In genomic region chr6:148907573-148907972, GRCh38 we compare ENCODE assay signal across 33 cellular contexts.
DNase-seq lines count a peak whose midpoint lies in the region; ATAC-seq and TF ChIP-seq lines count a peak whose summit lies in the region.
"Had no signal": no experiment of that assay in that cellular context is flagged by ENCODE, and none has a peak within 500 bp of the region (broad histone marks: within the 10 kb centered on the region; RNA-seq: fewer than 3 reads in every experiment).

No MANE protein-coding gene starts in this region.

- no peaks in the 10 kb centered on the region for H3K4me1 ChIP-seq in trophoblast cell (ENCODE audit: control insufficient read depth in 1 of 2, insufficient read depth in 2 of 2, low read length in 2 of 2)
- H3K4me1 ChIP-seq: gastrocnemius medialis, lower lobe of right lung, prostate gland, right lobe of liver, SJCRH30, spleen, stomach, thyroid gland had no signal

- H3K4me3 ChIP-seq in GM06990 (replicated peaks; ENCODE audit: low read depth, low read length) = no peak overlapping the region
- no peak overlapping the region for H3K4me3 ChIP-seq in trophoblast cell (ENCODE audit: low read depth, low read length)
- H3K4me3 ChIP-seq: gastrocnemius medialis, lower lobe of right lung, prostate gland, right lobe of liver, SJCRH30, spleen, stomach, thyroid gland had no signal

- no peaks in the 10 kb centered on the region for H3K79me2 ChIP-seq in trophoblast cell (ENCODE audit: control insufficient read depth, insufficient read depth, low read length, poor library complexity)

- no peak overlapping the region for H3K9ac ChIP-seq in trophoblast cell (ENCODE audit: low read length)

- H2BK5ac ChIP-seq in trophoblast cell (ENCODE audit: low read depth, low read length, poor library complexity) = no peak overlapping the region

- H3K4me2 ChIP-seq in trophoblast cell (ENCODE audit: low read length) = no peak overlapping the region

- no peak overlapping the region for H3K14ac ChIP-seq in trophoblast cell (ENCODE audit: low read length)

- H4K91ac ChIP-seq in trophoblast cell (ENCODE audit: low read depth, low read length) = no peak overlapping the region

- H2BK120ac ChIP-seq in trophoblast cell (ENCODE audit: insufficient read depth, low read length, poor library complexity) = no peak overlapping the region

- no CpG with 5 or more reads among the region's 4 CpGs for WGBS in trophoblast cell (ENCODE audit: extremely low coverage, insufficient coverage, insufficient read length)

- no peak overlapping the region for H3K4ac ChIP-seq in trophoblast cell (ENCODE audit: low read depth, low read length)

- ATAC-seq in GM18502 (IDR thresholded peaks at IDR 0.05; ENCODE audit: poor library complexity, unreplicated experiment) (peak; percentile 66), HG02571 (IDR thresholded peaks at IDR 0.05; ENCODE audit: unreplicated experiment) (peak; percentile 72), HG03460 (IDR thresholded peaks at IDR 0.05; ENCODE audit: unreplicated experiment) (peak; percentile 74), GM21619 (IDR thresholded peaks at IDR 0.05; ENCODE audit: unreplicated experiment) (no peak)
- ATAC-seq: gastrocnemius medialis; lower lobe of right lung; natural killer cell treated with Interleukin-12 subunit alpha and Interleukin-12 subunit beta and Interleukin-15 and Interleukin-18, amount 100 ng/mL, for 72 hours; right lobe of liver had no signal

- no peaks in the 10 kb centered on the region for H3K36me3 ChIP-seq in GM06990 (ENCODE audit: control insufficient read depth, insufficient read depth, low read length)
- no peaks in the 10 kb centered on the region for H3K36me3 ChIP-seq in trophoblast cell (ENCODE audit: control insufficient read depth in 1 of 2, insufficient read depth in 2 of 2, low read length in 2 of 2)
- H3K36me3 ChIP-seq: gastrocnemius medialis, lower lobe of right lung, prostate gland, right lobe of liver, SJCRH30, spleen, stomach, thyroid gland had no signal

- DNase-seq in GM06990 (ENCODE audit: extremely low read depth, insufficient read length) (peak; percentile 41), trophoblast cell (no peak), GM19240 (ENCODE audit: insufficient read length, low spot score) (no peak), cerebellar nuclear complex (lab: John Stamatoyannopoulos, UW) (no peak)
- DNase-seq: activated CD4-positive, alpha-beta T cell treated with anti-CD3 and anti-CD28 coated beads, Interleukin-2, amount 10 ng/mL, durations not matched to agents 24 days and 14 days; activated CD8-positive, alpha-beta memory T cell treated with anti-CD3 and anti-CD28 coated beads for 24 hours; activated naive CD8-positive, alpha-beta T cell treated with anti-CD3 and anti-CD28 coated beads for 36 hours; activated T-cell treated with anti-CD3 and anti-CD28 coated beads for 4 hours; aorta; CD4-positive, alpha-beta memory T cell; gastrocnemius medialis; HFFc6; hippocampal formation; lower lobe of right lung; NCI-H1048; NCI-H446 treated with DMSO at 0.1 percent for 48 hours; NCI-H82; occipital lobe; right lobe of liver; RPMI8226; SJCRH30; spleen; stimulated activated CD4-positive, alpha-beta T cell treated with anti-CD3 and anti-CD28 coated beads, Interleukin-2, amount 100 ng/mL, for 24 hours; stomach; SW 1271; thyroid gland had no signal

- no peak overlapping the region for H2BK12ac ChIP-seq in trophoblast cell (ENCODE audit: low read length)

- no peaks in the 10 kb centered on the region for H3K9me3 ChIP-seq in trophoblast cell (ENCODE audit: insufficient read depth, low read depth, low read length)
- H3K9me3 ChIP-seq: gastrocnemius medialis, lower lobe of right lung, prostate gland, right lobe of liver, SJCRH30, spleen, stomach, thyroid gland had no signal

- no peak overlapping the region for H3K18ac ChIP-seq in trophoblast cell (ENCODE audit: low read length)

- no peak overlapping the region for H3K23ac ChIP-seq in trophoblast cell (ENCODE audit: low read length)

- no peak overlapping the region for H4K12ac ChIP-seq in trophoblast cell (ENCODE audit: low read depth, low read length)

- H3K27ac ChIP-seq in trophoblast cell (ENCODE audit: low read depth, low read length) = no peak overlapping the region
- H3K27ac ChIP-seq: gastrocnemius medialis, lower lobe of right lung, prostate gland, right lobe of liver, SJCRH30, spleen, stomach, thyroid gland, VCaP had no signal

- H2AFZ ChIP-seq in trophoblast cell (ENCODE audit: insufficient read depth, low read length, poor library complexity) = no peak overlapping the region

- H2AK5ac ChIP-seq in trophoblast cell (ENCODE audit: low read length) = no peak overlapping the region

- H3K27me3 ChIP-seq in GM06990 (replicated peaks; ENCODE audit: control insufficient read depth, insufficient read depth, low read length) (no peaks in the 10 kb centered on the region), trophoblast cell (ENCODE audit: insufficient read depth, low read length) (no peaks in the 10 kb centered on the region)
- H3K27me3 ChIP-seq: gastrocnemius medialis, SJCRH30, spleen, stomach, thyroid gland had no signal

- H3K79me1 ChIP-seq in trophoblast cell (ENCODE audit: low read length) = no peaks in the 10 kb centered on the region

- H4K8ac ChIP-seq in trophoblast cell (ENCODE audit: low read depth, low read length) = no peak overlapping the region

- no peak for TF ChIP-seq CTCF in GM06990 (IDR thresholded peaks at IDR 0.05; ENCODE audit: insufficient read depth, low read length, poor library complexity, severe bottlenecking)
